ENCODE assay signal across 9 cellular contexts in genomic region chr22:39471421-39472141, GRCh38. TPM values are rescaled to one million over a fixed set of nuclear protein-coding genes. Genes with fewer than 3 reads are reported as not detected.
DNase-seq lines count a peak whose midpoint lies in the region; ATAC-seq and TF ChIP-seq lines count a peak whose summit lies in the region.
"Had no signal": no experiment of that assay in that cellular context is flagged by ENCODE, and none has a peak within 500 bp of the region (broad histone marks: within the 10 kb centered on the region; RNA-seq: fewer than 3 reads in every experiment).

No MANE protein-coding gene starts in this region.

- H3K9ac ChIP-seq in OCI-LY3 (ENCODE audit: low read length) (peak overlapping the region; percentile 89), endodermal cell (ENCODE audit: extremely low read depth, low read length, poor library complexity, severe bottlenecking) (no peak overlapping the region)

- no peaks in the 10 kb centered on the region for H3K9me3 Mint-ChIP-seq in endodermal cell
- H3K9me3 Mint-ChIP-seq in osteocyte (ENCODE audit: unreplicated experiment), result no peaks in the 10 kb centered on the region

- H3K36me3 Mint-ChIP-seq in endodermal cell (ENCODE audit: low read depth) (no peaks in the 10 kb centered on the region), osteocyte (ENCODE audit: unreplicated experiment) (no peaks in the 10 kb centered on the region)

- peaks cover 35% of the 10 kb centered on the region for H3K4me1 Mint-ChIP-seq in endodermal cell
- H3K4me1 Mint-ChIP-seq in osteocyte (ENCODE audit: unreplicated experiment), result peaks cover 75% of the 10 kb centered on the region

- peak overlapping the region; percentile 72 for H3K4me3 ChIP-seq in OCI-LY3 (ENCODE audit: low read length)
- no peak overlapping the region for H3K4me3 ChIP-seq in endodermal cell (ENCODE audit: low read length)

- H3K27ac ChIP-seq in OCI-LY3 (ENCODE audit: low read length) (peak overlapping the region; percentile 95), endodermal cell (ENCODE audit: low read depth, low read length) (no peak overlapping the region)

- peaks cover 66% of the 10 kb centered on the region for H4K20me1 ChIP-seq in OCI-LY3 (ENCODE audit: insufficient read depth, low read length)

- DNase-seq in DMS53 treated with DMSO at 0.1 percent for 48 hours (lab: John Stamatoyannopoulos, UW; ENCODE audit: unreplicated experiment) (peak; percentile 5), endodermal cell (no peak), osteocyte (ENCODE audit: extremely low spot score, unreplicated experiment) (no peak), cerebellar nuclear complex (lab: John Stamatoyannopoulos, UW) (no peak), posterior vena cava (ENCODE audit: low spot score) (no peak)

- peaks cover 100% of the 10 kb centered on the region for H3K79me2 ChIP-seq in OCI-LY3 (ENCODE audit: low read length)

- H3K27me3 Mint-ChIP-seq in endodermal cell (ENCODE audit: insufficient read depth), result no peaks in the 10 kb centered on the region
- H3K27me3 Mint-ChIP-seq in osteocyte (ENCODE audit: unreplicated experiment), result no peaks in the 10 kb centered on the region

- ATAC-seq in GM21528 (IDR thresholded peaks at IDR 0.05; ENCODE audit: low FRiP score, unreplicated experiment) (peak; percentile 49), HG03469 (IDR thresholded peaks at IDR 0.05; ENCODE audit: unreplicated experiment) (no peak)

- H3K36me3 ChIP-seq in OCI-LY3 (replicated peaks; ENCODE audit: low read depth, low read length), result peaks cover 15% of the 10 kb centered on the region
- no peaks in the 10 kb centered on the region for H3K36me3 ChIP-seq in endodermal cell (ENCODE audit: control insufficient read depth, insufficient read depth, low read length)

- H3K27me3 ChIP-seq in OCI-LY3 (ENCODE audit: low read depth, low read length), result no peaks in the 10 kb centered on the region
- no peaks in the 10 kb centered on the region for H3K27me3 ChIP-seq in endodermal cell (ENCODE audit: control insufficient read depth, insufficient read depth, low read length, poor library complexity, severe bottlenecking)

- H3K4me2 ChIP-seq in OCI-LY3 (ENCODE audit: low read length), result peak overlapping the region; percentile 94

- H3K27ac Mint-ChIP-seq in endodermal cell, result peak overlapping the region; percentile 40
- peak overlapping the region; percentile 85 for H3K27ac Mint-ChIP-seq in osteocyte (ENCODE audit: unreplicated experiment)

- 41 to 68% methylated on average over 8 to 13 of the region's 13 CpGs for WGBS in endodermal cell (ENCODE audit: insufficient coverage in 1 of 2, insufficient read length in 1 of 2), 2 experiments

- intact Hi-C loops in posterior vena cava (cut with DNase I), result no loop called here

- H3K9me3 ChIP-seq in OCI-LY3 (ENCODE audit: insufficient read depth, low read length) (no peaks in the 10 kb centered on the region), endodermal cell (ENCODE audit: control insufficient read depth, low read length) (no peaks in the 10 kb centered on the region)

- H2AFZ ChIP-seq in OCI-LY3 (ENCODE audit: low read depth, low read length), result no peak overlapping the region

- H3K4me3 Mint-ChIP-seq in endodermal cell (no peak overlapping the region), osteocyte (ENCODE audit: unreplicated experiment) (peak overlapping the region; percentile 30)

- TF ChIP-seq CTCF in OCI-LY3 (IDR thresholded peaks at IDR 0.05; ENCODE audit: low read depth, low read length) (no peak; the same call in 1 of the 2 replicates), endodermal cell (conservative IDR thresholded peaks at IDR 0.05) (no peak), osteocyte (IDR thresholded peaks at IDR 0.05) (peak; percentile 7)

- H3K4me1 ChIP-seq in OCI-LY3 (ENCODE audit: low read length), result peaks cover 70% of the 10 kb centered on the region
- peaks cover 42% of the 10 kb centered on the region for H3K4me1 ChIP-seq in endodermal cell (ENCODE audit: control insufficient read depth, insufficient read depth, low read length)

RNA-seq across cellular contexts. Expression of gene MGAT3, which starts 14.8 kb away (rescaled TPM):
- 10 to 100 TPM in 1 of 2 donors, 1 to 10 TPM in 1; 9.0 to 16.7 TPM for total RNA-seq in endodermal cell
- 14.9 TPM for polyA plus RNA-seq in endodermal cell (2013, experiment 1 of 2)
- polyA plus RNA-seq in endodermal cell (2013, experiment 2 of 2), result 12.0 TPM
- 9.4 and 10.9 TPM in 2 replicates for total RNA-seq in osteocyte
- total RNA-seq in posterior vena cava, result 1 to 10 TPM; 2.3 to 3.2 TPM
- total RNA-seq: lung microvascular endothelial cell had no signal

RNA-seq across cellular contexts. Expression of gene MIEF1, which starts 30.5 kb away (rescaled TPM):
- total RNA-seq in endodermal cell (10 to 100 TPM; 36.0 to 43.3 TPM), osteocyte (24.8 and 25.8 TPM in 2 replicates), posterior vena cava (10 to 100 TPM; 16.5 to 16.8 TPM)
- polyA plus RNA-seq in endodermal cell (2013, experiment 1 of 2), result 28.1 TPM
- 26.6 TPM for polyA plus RNA-seq in endodermal cell (2013, experiment 2 of 2)

RNA-seq across cellular contexts. Expression of gene ATF4, which starts 48.8 kb away (rescaled TPM):
- 100 to 1,000 TPM; 335 to 341 TPM for total RNA-seq in endodermal cell
- polyA plus RNA-seq in endodermal cell (2013, experiment 1 of 2), result 370 TPM
- 330 TPM for polyA plus RNA-seq in endodermal cell (2013, experiment 2 of 2)
- total RNA-seq in osteocyte, result 408 and 440 TPM in 2 replicates
- 100 to 1,000 TPM; 414 to 565 TPM for total RNA-seq in posterior vena cava
